Comparison of ENCODE assay signal across 1 cellular context in the genomic region with DNA sequence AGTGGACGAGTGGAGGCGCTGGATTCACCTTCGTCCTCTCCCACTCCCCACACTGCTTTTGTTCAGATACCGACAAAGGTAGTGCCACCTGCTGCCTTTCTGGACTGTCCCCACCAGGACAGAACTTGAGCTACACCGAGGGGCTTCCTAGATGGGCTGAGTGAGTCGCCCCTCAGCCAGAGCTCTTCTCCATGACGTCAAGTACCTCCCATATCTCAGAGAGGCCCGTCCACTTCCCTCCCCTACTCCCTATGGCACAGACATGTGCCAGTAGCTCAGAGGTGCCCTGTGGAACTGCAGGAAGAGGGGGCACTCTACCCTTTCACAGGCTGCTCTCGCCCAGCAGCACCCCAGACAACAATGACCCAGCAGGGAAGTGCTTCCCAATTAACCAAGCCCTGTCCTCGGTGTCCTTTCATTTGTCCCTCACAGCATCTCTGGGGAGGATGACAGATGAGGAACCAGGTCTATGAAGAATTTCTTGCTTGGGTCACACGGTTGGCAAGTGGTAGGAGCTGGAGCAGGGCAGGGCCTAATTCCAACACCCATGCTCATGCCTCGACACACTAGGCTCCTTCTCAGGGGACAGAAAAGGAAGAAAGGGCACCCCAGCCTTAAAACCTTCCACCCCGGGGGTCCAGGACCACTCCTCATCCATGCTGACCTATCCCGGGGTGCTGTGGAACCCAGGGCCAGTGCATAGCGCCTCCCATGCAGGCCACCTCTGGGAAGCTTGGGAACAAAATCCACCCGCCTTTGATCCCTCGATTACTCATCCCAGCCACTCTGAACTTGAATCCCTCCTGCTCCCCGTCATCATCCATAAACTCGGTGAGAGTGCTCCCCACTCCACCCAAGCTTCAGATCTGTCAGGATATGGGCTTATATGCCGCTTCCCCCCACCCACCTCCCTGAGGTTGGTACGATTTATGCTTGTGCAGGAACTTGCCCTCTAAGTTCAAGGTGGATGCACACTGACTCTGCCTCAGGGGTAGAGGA.
TF ChIP-seq lines count a peak whose summit lies in the region.

No MANE protein-coding gene starts in this region.

TF ChIP-seq in K562, 482 proteins besides CTCF, POLR2A, EP300 and RAD21:
- peak; percentile 80 for TF ChIP-seq ZNF263 (CRISPR knock-in tag; IDR thresholded peaks at IDR 0.05; ENCODE audit: borderline replicate concordance)
- no peak for TF ChIP-seq ZKSCAN1 (IDR thresholded peaks at IDR 0.05; ENCODE audit: low read depth, low read length)
